27 cellular contexts compared by ENCODE assay signal in the genomic region with DNA sequence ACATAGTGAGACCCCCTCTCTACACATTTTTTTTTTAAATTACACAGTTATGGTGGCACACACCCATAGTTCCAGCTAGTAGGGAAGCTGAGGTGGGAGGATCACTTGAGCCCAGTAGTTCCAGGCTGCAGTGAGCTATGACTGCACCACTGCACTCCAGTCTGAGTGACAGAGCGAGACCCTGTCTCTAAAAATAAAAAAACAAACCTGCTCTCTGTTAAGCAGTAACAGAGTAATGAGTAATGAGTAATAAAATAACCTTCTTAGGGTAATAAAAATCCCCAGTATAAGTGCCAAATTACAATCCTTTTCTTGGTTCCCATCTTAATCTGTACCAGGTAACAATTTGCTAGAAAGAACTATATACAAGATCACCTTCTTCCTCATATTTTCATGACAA.
DNase-seq lines count a peak whose midpoint lies in the region; ATAC-seq, FAIRE-seq and TF ChIP-seq lines count a peak whose summit lies in the region.
"Had no signal": no experiment of that assay in that cellular context is flagged by ENCODE, and none has a peak within 500 bp of the region (broad histone marks: within the 10 kb centered on the region; RNA-seq: fewer than 3 reads in every experiment).

No MANE protein-coding gene starts in this region.

- no peak for TF ChIP-seq POLR2A in GM12878 (IDR thresholded peaks at IDR 0.05; ENCODE audit: low read depth, low read length)

- in situ Hi-C loops in GM12878 (cut with MboI), result no loop called here

- no peaks in the 10 kb centered on the region for H3K9me3 ChIP-seq in GM12878 (replicated peaks; ENCODE audit: control insufficient read depth, insufficient read depth, low read length)
- H3K9me3 ChIP-seq: BLaER1, lower lobe of right lung, upper lobe of left lung had no signal

- no peak overlapping the region for H3K27ac ChIP-seq in GM12878 (ENCODE audit: control insufficient read depth, insufficient read depth)
- H3K27ac ChIP-seq: BLaER1, lower lobe of right lung, upper lobe of left lung had no signal

- peaks cover 0 to 9% of the 10 kb centered on the region in 2 experiments; a peak in 2 of 4 replicates for H3K36me3 ChIP-seq in GM12878 (ENCODE audit: control insufficient read depth in 2 of 2, insufficient read depth in 2 of 2, low read length in 1 of 2)

- DNase-seq in HEK293T (ENCODE audit: extremely low spot score) (no peak), GM12878 (ENCODE audit: low read depth, low spot score) (no peak), nucleus accumbens (lab: John Stamatoyannopoulos, UW) (no peak)
- no peak for DNase-seq in stimulated activated naive B cell treated with anti-CD40 and anti-IgM and Interleukin-4, amounts not matched to agents 10 μg/mL and 1 μg/mL and 100 μg/mL, for 72 hours
- DNase-seq in activated naive CD8-positive, alpha-beta T cell treated with anti-CD3 and anti-CD28 coated beads, Interleukin-2, amount 50 U/mL, for 24 hours, result no peak
- no peak for DNase-seq in activated CD4-positive, alpha-beta T cell treated with anti-CD3 and anti-CD28 coated beads for 48 hours
- DNase-seq: activated B cell treated with CpG ODN at 0.5 μM for 24 hours; activated CD4-positive, alpha-beta T cell treated with anti-CD3 and anti-CD28 coated beads, Interleukin-2, amount 50 U/mL, for 48 hours; activated naive CD4-positive, alpha-beta T cell treated with anti-CD3 and anti-CD28 coated beads, Interleukin-2, amount 10 ng/mL, durations not matched to agents 7 days and 5 days; amniotic stem cell; effector CD8-positive, alpha-beta T cell; head of caudate nucleus; lower lobe of right lung; natural killer cell; NCI-H1092 treated with DMSO at 0.1 percent for 48 hours; NCI-H1930; NCI-H69; SIG-M5; SW 1271; T-helper 9 cell; upper lobe of left lung had no signal

- no peak overlapping the region for H2AFZ ChIP-seq in GM12878 (ENCODE audit: control insufficient read depth, low read depth, low read length)

- intact Hi-C loops in GM12878 (cut with micrococcal nuclease; ENCODE audit: unreplicated experiment), result no loop called here

- peaks cover 16 to 18% of the 10 kb centered on the region in 2 donors for H3K36me3 Mint-ChIP-seq in stimulated activated naive B cell treated with anti-CD40 and anti-IgM and Interleukin-4, amounts not matched to agents 10 μg/mL and 1 μg/mL and 100 μg/mL, for 72 hours
- peaks cover 11% of the 10 kb centered on the region for H3K36me3 Mint-ChIP-seq in activated naive CD8-positive, alpha-beta T cell treated with anti-CD3 and anti-CD28 coated beads, Interleukin-2, amount 50 U/mL, for 24 hours (ENCODE audit: low read depth)

- BruUV-seq in GM12878 (replicated peaks; lab: Mats Ljungman, UMichigan), result no TSS peak

- ATAC-seq in GM18909 (IDR thresholded peaks at IDR 0.05; ENCODE audit: poor library complexity, unreplicated experiment) (peak; percentile 64), GM12878 (peak; percentile 70)
- ATAC-seq in stimulated activated naive B cell treated with anti-CD40 and anti-IgM and Interleukin-4, amounts not matched to agents 10 μg/mL and 1 μg/mL and 100 μg/mL, for 72 hours (replicated peaks), result peak; percentile 48 to 69
- ATAC-seq in activated naive CD8-positive, alpha-beta T cell treated with anti-CD3 and anti-CD28 coated beads, Interleukin-2, amount 50 U/mL, for 24 hours, result no peak
- ATAC-seq: natural killer cell, Panc1 had no signal

- H3K27ac Mint-ChIP-seq in stimulated activated naive B cell treated with anti-CD40 and anti-IgM and Interleukin-4, amounts not matched to agents 10 μg/mL and 1 μg/mL and 100 μg/mL, for 72 hours, result no peak overlapping the region
- H3K27ac Mint-ChIP-seq in activated naive CD8-positive, alpha-beta T cell treated with anti-CD3 and anti-CD28 coated beads, Interleukin-2, amount 50 U/mL, for 24 hours, result no peak overlapping the region
- H3K27ac Mint-ChIP-seq: activated B cell treated with CpG ODN at 0.5 μM for 24 hours; activated naive CD4-positive, alpha-beta T cell treated with anti-CD3 and anti-CD28 coated beads, Interleukin-2, amount 10 ng/mL, durations not matched to agents 7 days and 5 days; activated T-helper 1 cell treated with anti-CD3 and anti-CD28 coated beads, Interleukin-12 subunit alpha, Interleukin-12 subunit beta, Interleukin-2, Interleukin-4 antibody, amounts not matched to agents 30 ng/mL and 10 ng/mL and 1 ng/mL, durations not matched to agents 14 hours and 24 hours and 36 hours; natural killer cell had no signal

- TF ChIP-seq RAD21 in GM12878 (IDR thresholded peaks at IDR 0.05; ENCODE audit: insufficient read depth, low read depth, low read length), result no peak

- SMC1A ChIA-PET in GM12878 (lab: Charles Lee; ENCODE audit: uncharacterized antibody, unreplicated experiment), result interaction anchor here (0.9 to 1.4 kb wide), 5 partner anchors 12 to 51 kb away, joined by 3 to 4 read pairs (median 4); no protein-coding TSS in a partner anchor

- CTCF ChIA-PET in HEK293T (lab: Yijun Ruan, JAX) (interaction anchor here (0.6 to 1.2 kb wide), 2 partner anchors 7 to 27 kb away, joined by 3 read pairs; no protein-coding TSS in a partner anchor), GM12878 (lab: Yijun Ruan, JAX) (interaction anchor here (1.4 to 4.0 kb wide), 4 partner anchors 17 to 151 kb away, joined by 4 to 18 read pairs (median 5); no protein-coding TSS in a partner anchor)

- no peaks in the 10 kb centered on the region for H3K27me3 Mint-ChIP-seq in stimulated activated naive B cell treated with anti-CD40 and anti-IgM and Interleukin-4, amounts not matched to agents 10 μg/mL and 1 μg/mL and 100 μg/mL, for 72 hours
- H3K27me3 Mint-ChIP-seq in activated naive CD8-positive, alpha-beta T cell treated with anti-CD3 and anti-CD28 coated beads, Interleukin-2, amount 50 U/mL, for 24 hours, result no peaks in the 10 kb centered on the region
- H3K27me3 Mint-ChIP-seq: activated B cell treated with CpG ODN at 0.5 μM for 24 hours; activated naive CD4-positive, alpha-beta T cell treated with anti-CD3 and anti-CD28 coated beads, Interleukin-2, amount 10 ng/mL, durations not matched to agents 7 days and 5 days had no signal

- no peak for FAIRE-seq in GM12878 (lab: Jason Lieb, UNC)
- FAIRE-seq: G401.6, small intestine had no signal

- H3K4me3 Mint-ChIP-seq in stimulated activated naive B cell treated with anti-CD40 and anti-IgM and Interleukin-4, amounts not matched to agents 10 μg/mL and 1 μg/mL and 100 μg/mL, for 72 hours, result no peak overlapping the region
- H3K4me3 Mint-ChIP-seq in activated naive CD8-positive, alpha-beta T cell treated with anti-CD3 and anti-CD28 coated beads, Interleukin-2, amount 50 U/mL, for 24 hours, result no peak overlapping the region
- H3K4me3 Mint-ChIP-seq: activated B cell treated with CpG ODN at 0.5 μM for 24 hours; activated naive CD4-positive, alpha-beta T cell treated with anti-CD3 and anti-CD28 coated beads, Interleukin-2, amount 10 ng/mL, durations not matched to agents 7 days and 5 days; activated T-helper 1 cell treated with anti-CD3 and anti-CD28 coated beads, Interleukin-12 subunit alpha, Interleukin-12 subunit beta, Interleukin-2, Interleukin-4 antibody, amounts not matched to agents 30 ng/mL and 10 ng/mL and 1 ng/mL, durations not matched to agents 14 hours and 24 hours and 36 hours; natural killer cell had no signal

- RAD21 ChIA-PET in GM12878 (lab: Charles Lee; ENCODE audit: unreplicated experiment), result interaction anchor here (2.1 kb wide), 1 partner anchor 9 kb away, joined by 5 read pairs; no protein-coding TSS in a partner anchor

- no peak for TF ChIP-seq CTCF in GM12878 (IDR thresholded peaks at IDR 0.05 in 2 of 3, conservative IDR thresholded peaks at IDR 0.05 in 1 of 3; ENCODE audit: control insufficient read depth in 2 of 3, extremely low read depth in 1 of 3, insufficient read depth in 1 of 3, low read depth in 3 of 3, low read length in 3 of 3)

- no peak overlapping the region for H3K9ac ChIP-seq in GM12878 (ENCODE audit: control insufficient read depth, insufficient read depth, low read length)
- H3K9ac ChIP-seq: BLaER1 had no signal

- TF ChIP-seq EP300 in GM12878 (IDR thresholded peaks at IDR 0.05; ENCODE audit: borderline replicate concordance in 1 of 2, control insufficient read depth in 1 of 2, low read depth in 2 of 2, low read length in 2 of 2), result no peak

- H4K20me1 ChIP-seq in GM12878 (ENCODE audit: control insufficient read depth, insufficient read depth), result no peaks in the 10 kb centered on the region

- no peaks in the 10 kb centered on the region for H3K4me1 ChIP-seq in GM12878 (ENCODE audit: control insufficient read depth, insufficient read depth, low read length)
- H3K4me1 ChIP-seq: BLaER1 had no signal

- POLR2A ChIA-PET in HEK293T (lab: Yijun Ruan, JAX) (no interaction called here), GM12878 (lab: Charles Lee) (interaction anchor here (1.5 to 2.9 kb wide), 3 partner anchors 9 to 421 kb away, joined by 3 to 11 read pairs (median 5); no protein-coding TSS in a partner anchor)

- no peak overlapping the region for H3K4me3 ChIP-seq in GM12878
- H3K4me3 ChIP-seq: BLaER1, lower lobe of right lung, upper lobe of left lung had no signal

- WGBS in GM12878 (ENCODE audit: insufficient coverage, insufficient replicate concordance, low lambda C conversion rate, missing lambda C conversion rate), result 31% methylated on average over 1 of the region's 1 CpG

- H3K4me2 ChIP-seq in GM12878 (ENCODE audit: control insufficient read depth, insufficient read depth), result no peak overlapping the region
- H3K4me2 ChIP-seq: BLaER1 had no signal

- H3K79me2 ChIP-seq in GM12878 (ENCODE audit: control insufficient read depth, insufficient read depth, low read length), result no peaks in the 10 kb centered on the region

- H3K9me3 Mint-ChIP-seq in stimulated activated naive B cell treated with anti-CD40 and anti-IgM and Interleukin-4, amounts not matched to agents 10 μg/mL and 1 μg/mL and 100 μg/mL, for 72 hours, result no peaks in the 10 kb centered on the region
- no peaks in the 10 kb centered on the region for H3K9me3 Mint-ChIP-seq in activated naive CD8-positive, alpha-beta T cell treated with anti-CD3 and anti-CD28 coated beads, Interleukin-2, amount 50 U/mL, for 24 hours
- H3K9me3 Mint-ChIP-seq: activated B cell treated with CpG ODN at 0.5 μM for 24 hours; activated naive CD4-positive, alpha-beta T cell treated with anti-CD3 and anti-CD28 coated beads, Interleukin-2, amount 10 ng/mL, durations not matched to agents 7 days and 5 days; activated T-helper 1 cell treated with anti-CD3 and anti-CD28 coated beads, Interleukin-12 subunit alpha, Interleukin-12 subunit beta, Interleukin-2, Interleukin-4 antibody, amounts not matched to agents 30 ng/mL and 10 ng/mL and 1 ng/mL, durations not matched to agents 14 hours and 24 hours and 36 hours; natural killer cell had no signal

- H3K27me3 ChIP-seq in GM12878 (replicated peaks in 1 of 2; ENCODE audit: control insufficient read depth in 2 of 2, insufficient read depth in 2 of 2, low read length in 1 of 2), result no peaks in the 10 kb centered on the region
- H3K27me3 ChIP-seq: BLaER1, upper lobe of left lung had no signal

- peaks cover 7 to 21% of the 10 kb centered on the region in 2 donors for H3K4me1 Mint-ChIP-seq in stimulated activated naive B cell treated with anti-CD40 and anti-IgM and Interleukin-4, amounts not matched to agents 10 μg/mL and 1 μg/mL and 100 μg/mL, for 72 hours
- peaks cover 5% of the 10 kb centered on the region for H3K4me1 Mint-ChIP-seq in activated naive CD8-positive, alpha-beta T cell treated with anti-CD3 and anti-CD28 coated beads, Interleukin-2, amount 50 U/mL, for 24 hours
- H3K4me1 Mint-ChIP-seq: activated naive CD4-positive, alpha-beta T cell treated with anti-CD3 and anti-CD28 coated beads, Interleukin-2, amount 10 ng/mL, durations not matched to agents 7 days and 5 days had no signal
